ENCODE assay signal across 8 cellular contexts in the genomic region with DNA sequence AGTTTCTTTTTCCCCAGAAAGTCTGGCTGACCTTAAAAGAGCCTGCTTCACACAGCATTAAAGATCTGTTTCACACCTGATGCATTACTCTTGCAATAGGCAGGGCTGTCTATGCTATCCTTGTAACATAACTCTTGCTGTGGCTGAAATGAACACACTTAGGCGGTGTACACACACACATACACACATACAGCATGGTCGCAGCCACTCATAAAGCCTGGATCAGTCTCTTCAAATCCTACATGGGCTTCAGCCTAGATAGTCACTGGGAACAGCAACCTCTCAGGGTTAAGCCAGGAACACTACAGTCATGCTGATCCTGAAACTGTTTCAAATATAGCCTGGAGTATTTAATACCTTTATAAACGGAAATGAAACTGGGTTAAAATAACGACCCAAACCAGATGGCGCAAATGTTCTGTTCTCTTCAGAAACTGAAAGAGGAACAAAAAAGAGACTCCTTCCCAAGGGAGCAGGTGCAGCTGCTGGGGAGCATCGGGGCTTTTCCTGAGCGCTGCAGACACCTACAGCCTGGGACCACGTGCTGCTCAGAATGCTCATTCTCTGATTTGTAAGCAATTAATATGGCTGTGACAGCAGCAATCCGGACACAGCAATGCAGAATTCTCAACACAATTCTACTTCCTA.
DNase-seq lines count a peak whose midpoint lies in the region; ATAC-seq, FAIRE-seq and TF ChIP-seq lines count a peak whose summit lies in the region.

No MANE protein-coding gene starts in this region.

- H3K27me3 Mint-ChIP-seq in activated CD4-positive, alpha-beta T cell treated with anti-CD3 and anti-CD28 coated beads, Interleukin-2, amount 10 ng/mL, durations not matched to agents 7 days and 5 days = no peaks in the 10 kb centered on the region

- H3K36me3 Mint-ChIP-seq in activated CD4-positive, alpha-beta T cell treated with anti-CD3 and anti-CD28 coated beads, Interleukin-2, amount 10 ng/mL, durations not matched to agents 7 days and 5 days (ENCODE audit: low read depth) = peaks cover 10% of the 10 kb centered on the region

- peaks cover 36% of the 10 kb centered on the region for H3K4me1 Mint-ChIP-seq in activated CD4-positive, alpha-beta T cell treated with anti-CD3 and anti-CD28 coated beads, Interleukin-2, amount 10 ng/mL, durations not matched to agents 7 days and 5 days

- peak overlapping the region; percentile 62 for H3K4me3 Mint-ChIP-seq in activated CD4-positive, alpha-beta T cell treated with anti-CD3 and anti-CD28 coated beads, Interleukin-2, amount 10 ng/mL, durations not matched to agents 7 days and 5 days

- no peak for TF ChIP-seq CTCF in lower lobe of right lung (IDR thresholded peaks at IDR 0.05)
- TF ChIP-seq CTCF in gastrocnemius medialis (IDR thresholded peaks at IDR 0.05 in 4 of 5, conservative IDR thresholded peaks at IDR 0.05 in 1 of 5) = no peak

- intact Hi-C loops in lower lobe of right lung (cut with DNase I) (no loop called here), gastrocnemius medialis (cut with DNase I; ENCODE audit: low total_unique reads) (no loop called here)

- H3K27ac ChIP-seq in lower lobe of right lung = no peak overlapping the region
- no peak overlapping the region for H3K27ac ChIP-seq in gastrocnemius medialis

- in situ Hi-C loops in gastrocnemius medialis (cut with MboI; ENCODE audit: low sequenced_read_pairs in 4 of 4) = no loop called here

- CTCF ChIA-PET in activated CD4-positive, alpha-beta T cell treated with anti-CD3 and anti-CD28 coated beads, Interleukin-2, amount 10 ng/mL, durations not matched to agents 7 days and 5 days (lab: Charles Lee) = interaction anchor here (1.1 to 1.5 kb wide), 3 partner anchors 48 to 53 kb away, joined by 3 to 4 read pairs (median 3); no protein-coding TSS in a partner anchor

- DNase-seq in activated CD4-positive, alpha-beta T cell treated with anti-CD3 and anti-CD28 coated beads, Interleukin-2, amount 10 ng/mL, durations not matched to agents 7 days and 5 days = no peak
- no peak for DNase-seq in activated CD4-positive, alpha-beta T cell treated with anti-CD3 and anti-CD28 coated beads for 48 hours
- DNase-seq in NCI-H1417 treated with DMSO at 0.1 percent for 48 hours (lab: John Stamatoyannopoulos, UW) (peak; percentile 2), lower lobe of right lung (no peak), putamen (ENCODE audit: low spot score) (no peak), HTR-8/SVneo (ENCODE audit: insufficient read length, low spot score) (no peak), gastrocnemius medialis (no peak)

- POLR2A ChIA-PET in activated CD4-positive, alpha-beta T cell treated with anti-CD3 and anti-CD28 coated beads, Interleukin-2, amount 10 ng/mL, durations not matched to agents 7 days and 5 days (lab: Charles Lee) = no interaction called here

- H3K4me3 ChIP-seq in lower lobe of right lung (no peak overlapping the region), gastrocnemius medialis (no peak overlapping the region)

- H3K4me1 ChIP-seq in lower lobe of right lung = peaks cover 16% of the 10 kb centered on the region
- H3K4me1 ChIP-seq in gastrocnemius medialis = peaks cover 3 to 5% of the 10 kb centered on the region in 2 donors

- FAIRE-seq in HTR-8/SVneo (lab: Jason Lieb, UNC) = no peak

- TF ChIP-seq POLR2A in gastrocnemius medialis (IDR thresholded peaks at IDR 0.05) = no peak

- H3K27me3 ChIP-seq in lower lobe of right lung (ENCODE audit: low read depth) (no peaks in the 10 kb centered on the region), gastrocnemius medialis (peaks cover 0 to 6% (median 3%) of the 10 kb centered on the region in 3 donors)

- peaks cover 2% of the 10 kb centered on the region for H3K9me3 Mint-ChIP-seq in activated CD4-positive, alpha-beta T cell treated with anti-CD3 and anti-CD28 coated beads, Interleukin-2, amount 10 ng/mL, durations not matched to agents 7 days and 5 days

- H3K27ac Mint-ChIP-seq in activated CD4-positive, alpha-beta T cell treated with anti-CD3 and anti-CD28 coated beads, Interleukin-2, amount 10 ng/mL, durations not matched to agents 7 days and 5 days = peak overlapping the region; percentile 69

- H3K36me3 ChIP-seq in lower lobe of right lung (no peaks in the 10 kb centered on the region), gastrocnemius medialis (no peaks in the 10 kb centered on the region)

- H3K9me3 ChIP-seq in lower lobe of right lung (no peaks in the 10 kb centered on the region), gastrocnemius medialis (no peaks in the 10 kb centered on the region)

- peak; percentile 75 for ATAC-seq in HG02623 (IDR thresholded peaks at IDR 0.05; ENCODE audit: unreplicated experiment)
- ATAC-seq in lower lobe of right lung = peak; percentile 57 to 63
- ATAC-seq in gastrocnemius medialis = no peak

Comparison
In these comparisons a context has a peak if more than half of its experiments do, and no peak if none do; other contexts are left out.
1. ATAC-seq: peak in HG02623 (single experiment) and lower lobe of right lung (2 of 2); none in gastrocnemius medialis (0 of 2).